In genomic region chr22:36239401-36240171, GRCh38 we compare ENCODE assay signal across 8 cellular contexts. TPM values are rescaled to one million over a fixed set of nuclear protein-coding genes. Genes with fewer than 3 reads are reported as not detected.
DNase-seq lines count a peak whose midpoint lies in the region; ATAC-seq and TF ChIP-seq lines count a peak whose summit lies in the region.

TSS of gene APOL2 (minus strand) at chr22:36239527. CDS start at chr22:36233162, 6,365 bp downstream.

- 16 to 23% (median 21%) methylated on average over 12 to 13 of the region's 13 CpGs for WGBS in spleen, 5 donors

- POLR2A ChIA-PET in activated B cell treated with CpG ODN at 0.5 μM for 24 hours (lab: Charles Lee) = interaction anchor here (0.5 to 3.1 kb wide), 11 partner anchors 9 to 1351 kb away, joined by 3 to 13 read pairs (median 3); partner anchors contain the start of genes APOL1, EIF3D, FOXRED2 and TXN2

- no peaks in the 10 kb centered on the region for H3K27me3 ChIP-seq in spleen (replicated peaks in 1 of 7)

- ATAC-seq in GM18861 (IDR thresholded peaks at IDR 0.05; ENCODE audit: unreplicated experiment) (peak; percentile 80), HG03097 (IDR thresholded peaks at IDR 0.05; ENCODE audit: low FRiP score, unreplicated experiment) (peak; percentile 95), activated B cell treated with CpG ODN at 0.5 μM for 24 hours (ENCODE audit: low read depth) (peak; percentile 98)

- CTCF ChIA-PET in activated B cell treated with CpG ODN at 0.5 μM for 24 hours (lab: Charles Lee) = interaction anchor here (0.6 to 2.9 kb wide), 10 partner anchors 14 to 247 kb away, joined by 3 to 12 read pairs (median 4); partner anchors contain the start of gene APOL1

- peaks cover 0 to 6% (median 0%) of the 10 kb centered on the region in 8 donors for H3K9me3 ChIP-seq in spleen

- DNase-seq in ACHN = peak; percentile 92
- DNase-seq in NCI-H2171 (lab: John Stamatoyannopoulos, UW) = peak; percentile 64
- peak; percentile 56 for DNase-seq in activated B cell treated with CpG ODN at 0.5 μM for 24 hours
- DNase-seq in caudate nucleus (lab: John Stamatoyannopoulos, UW) = peak in 59 of 61 donors; percentile 31 to 93 (median 70)
- peak; percentile 90 for DNase-seq in inferior parietal cortex (ENCODE audit: extremely low spot score)
- DNase-seq in spleen = peak; percentile 97

- intact Hi-C loops in activated B cell treated with CpG ODN at 0.5 μM for 24 hours (cut with micrococcal nuclease) = loop anchor here (1.0 to 5.0 kb wide), 3 partner anchors 13 to 42 kb away; partner anchors contain the start of gene APOL1
- intact Hi-C loops in spleen (cut with DNase I; ENCODE audit: low total_unique reads) = no loop called here

- peak in 2 of 3 donors; percentile 17 to 94 for TF ChIP-seq POLR2A in spleen (IDR thresholded peaks at IDR 0.05)

- peaks cover 33% of the 10 kb centered on the region for H3K36me3 Mint-ChIP-seq in activated B cell treated with CpG ODN at 0.5 μM for 24 hours (ENCODE audit: low read depth)

- in situ Hi-C loops in ACHN (cut with HindIII; ENCODE audit: low pct_ligation_motif_present, low pct_unique_long_range_greater_than_20kb, low sequenced_read_pairs) = no loop called here

- H3K4me1 ChIP-seq in spleen = peaks cover 30 to 56% (median 45%) of the 10 kb centered on the region in 6 donors

- H3K27me3 Mint-ChIP-seq in activated B cell treated with CpG ODN at 0.5 μM for 24 hours = no peaks in the 10 kb centered on the region

- H3K27ac ChIP-seq in caudate nucleus (ENCODE audit: low read depth, low read length) = peak within 1 kb of the TSS; percentile 48
- peak within 1 kb of the TSS; percentile 76 to 96 (median 92) for H3K27ac ChIP-seq in spleen

- H3K9me3 Mint-ChIP-seq in activated B cell treated with CpG ODN at 0.5 μM for 24 hours = peaks cover 3% of the 10 kb centered on the region

- TF ChIP-seq CTCF in activated B cell treated with CpG ODN at 0.5 μM for 24 hours (IDR thresholded peaks at IDR 0.05) (no peak), spleen (IDR thresholded peaks at IDR 0.05 in 8 of 11, conservative IDR thresholded peaks at IDR 0.05 in 3 of 11) (peak; percentile 46 to 90 (median 74))

- peak within 1 kb of the TSS; percentile 43 to 88 (median 66) for H3K4me3 ChIP-seq in spleen

- H3K27ac Mint-ChIP-seq in activated B cell treated with CpG ODN at 0.5 μM for 24 hours = peak within 1 kb of the TSS; percentile 94

- peaks cover 46% of the 10 kb centered on the region for H3K4me1 Mint-ChIP-seq in activated B cell treated with CpG ODN at 0.5 μM for 24 hours

- peak within 1 kb of the TSS; percentile 98 for H3K4me3 Mint-ChIP-seq in activated B cell treated with CpG ODN at 0.5 μM for 24 hours

- H3K36me3 ChIP-seq in spleen = peaks cover 0 to 34% (median 8%) of the 10 kb centered on the region in 6 donors

RNA-seq across cellular contexts. Expression of gene APOL2, which starts in this region (rescaled TPM):
- total RNA-seq in activated B cell treated with CpG ODN at 0.5 μM for 24 hours = 35.7 and 38.3 TPM in 2 replicates
- total RNA-seq in spleen = 10 to 100 TPM; 53.2 to 77.2 (median 59.3) TPM
- polyA plus RNA-seq in spleen = 10 to 100 TPM; 16.0 to 35.0 (median 20.2) TPM

Comparison
In these comparisons a context has a peak if more than half of its experiments do, and no peak if none do; other contexts are left out.
1. Peak in every context shown above with its lines: DNase-seq, ATAC-seq, H3K4me3 ChIP-seq and H3K27ac ChIP-seq.